Comparison of ENCODE assay signal across 30 cellular contexts in genomic region chr3:70242297-70242868, GRCh38.
"Had no signal": no experiment of that assay in that cellular context is flagged by ENCODE, and none has a peak within 500 bp of the region (broad histone marks: within the 10 kb centered on the region; RNA-seq: fewer than 3 reads in every experiment).

No MANE protein-coding gene starts in this region.

- ATAC-seq: activated CD4-positive, CD25-positive, alpha-beta regulatory T cell treated with anti-CD3 and anti-CD28 coated beads, Interleukin-2, amount 50 U/mL, for 24 hours; activated CD8-positive, alpha-beta memory T cell treated with anti-CD3 and anti-CD28 coated beads, Interleukin-2, amount 10 ng/mL, durations not matched to agents 7 days and 5 days; activated CD8-positive, alpha-beta T cell treated with anti-CD3 and anti-CD28 coated beads, Interleukin-2, amount 10 ng/mL, durations not matched to agents 7 days and 5 days; activated naive CD8-positive, alpha-beta T cell treated with anti-CD3 and anti-CD28 coated beads, Interleukin-2, amount 50 U/mL, for 24 hours; body of pancreas; effector memory CD8-positive, alpha-beta T cell; foreskin keratinocyte; gastrocnemius medialis; T-cell had no signal

- H3K27me3 ChIP-seq: adrenal gland, body of pancreas, cardiac muscle cell, esophagus squamous epithelium, foreskin keratinocyte, gastrocnemius medialis had no signal

- DNase-seq: activated B cell treated with CpG ODN at 0.5 μM for 24 hours; activated CD4-positive, alpha-beta memory T cell treated with anti-CD3 and anti-CD28 coated beads for 36 hours; activated CD4-positive, alpha-beta T cell treated with anti-CD3 and anti-CD28 coated beads, Interleukin-2, amount 10 ng/mL, durations not matched to agents 24 days and 14 days; activated CD8-positive, alpha-beta memory T cell treated with anti-CD3 and anti-CD28 coated beads, Interleukin-2, amount 10 ng/mL, durations not matched to agents 7 days and 5 days; activated CD8-positive, alpha-beta memory T cell treated with anti-CD3 and anti-CD28 coated beads, Interleukin-2, amount 50 U/mL, for 4 hours; activated CD8-positive, alpha-beta T cell treated with anti-CD3 and anti-CD28 coated beads, Interleukin-2, amount 10 ng/mL, durations not matched to agents 7 days and 5 days; activated effector memory CD4-positive, alpha-beta T cell treated with anti-CD3 and anti-CD28 coated beads, Interleukin-2, amount 50 U/mL, for 16 hours; activated naive CD4-positive, alpha-beta T cell treated with anti-CD3 and anti-CD28 coated beads for 36 hours; activated naive CD8-positive, alpha-beta T cell treated with anti-CD3 and anti-CD28 coated beads for 36 hours; activated naive CD8-positive, alpha-beta T cell treated with anti-CD3 and anti-CD28 coated beads, Interleukin-2, amount 50 U/mL, for 24 hours; activated T-cell treated with anti-CD3 and anti-CD28 coated beads, Interleukin-2, amount 50 U/mL, for 1 hour; activated T-cell treated with anti-CD3 and anti-CD28 coated beads, Interleukin-2, amount 50 U/mL, for 48 hours; adrenal gland; amygdala; aorta; body of pancreas; cortex of kidney; dermis blood vessel endothelial cell; effector CD4-positive, alpha-beta T cell; effector memory CD8-positive, alpha-beta T cell; esophagus squamous epithelium; foreskin keratinocyte; gastrocnemius medialis; SW 1271; T-cell; T1000; WERI-Rb-1 had no signal

- H3K27ac ChIP-seq: adrenal gland, body of pancreas, cardiac muscle cell, epithelial cell of prostate, esophagus squamous epithelium, foreskin keratinocyte, gastrocnemius medialis, WERI-Rb-1 had no signal

- H3K9me3 ChIP-seq: adrenal gland, body of pancreas, esophagus squamous epithelium, gastrocnemius medialis had no signal

- H3K4me1 ChIP-seq: adrenal gland, body of pancreas, esophagus squamous epithelium, foreskin keratinocyte, gastrocnemius medialis had no signal

- H3K4me3 ChIP-seq: adrenal gland, body of pancreas, cardiac muscle cell, esophagus squamous epithelium, gastrocnemius medialis had no signal

- H3K36me3 ChIP-seq: adrenal gland, cardiac muscle cell, esophagus squamous epithelium, gastrocnemius medialis, WERI-Rb-1 had no signal
